ENCODE assay signal across 8 cellular contexts in genomic region chr2:54455584-54456525, GRCh38. TPM values are rescaled to one million over a fixed set of nuclear protein-coding genes. Genes with fewer than 3 reads are reported as not detected.
DNase-seq lines count a peak whose midpoint lies in the region; ATAC-seq, FAIRE-seq and TF ChIP-seq lines count a peak whose summit lies in the region.

Gene SPTBN1, plus strand, starts transcription at chr2:54456327. Its CDS starts 70,092 bp downstream, at chr2:54526419.

- no peaks in the 10 kb centered on the region for H3K9me3 Mint-ChIP-seq in stimulated activated memory B cell treated with anti-CD40 and anti-IgM and Interleukin-4, amounts not matched to agents 10 μg/mL and 1 μg/mL and 100 μg/mL, for 72 hours

- H3K4me3 ChIP-seq in ectodermal cell (ENCODE audit: insufficient read depth, low read depth, low read length) (peak within 1 kb of the TSS; percentile 70), HepG2 (replicated peaks in 1 of 3; ENCODE audit: insufficient read depth in 1 of 3, low read depth in 2 of 3, low read length in 3 of 3) (peak within 1 kb of the TSS; percentile 93 to 96 (median 93))

- 0 to 1% methylated on average over 83 to 85 of the region's 88 CpGs for WGBS in ectodermal cell, 2 experiments
- 1% methylated on average over 31 of the region's 88 CpGs for WGBS in HepG2 (ENCODE audit: low lambda C conversion rate)

- H3K4me1 Mint-ChIP-seq in stimulated activated memory B cell treated with anti-CD40 and anti-IgM and Interleukin-4, amounts not matched to agents 10 μg/mL and 1 μg/mL and 100 μg/mL, for 72 hours: peaks cover 28% of the 10 kb centered on the region

- BruUV-seq in HepG2 (replicated peaks; lab: Mats Ljungman, UMichigan): no TSS peak

- POLR2A ChIA-PET in HepG2 (lab: Yijun Ruan, JAX): interaction anchor here (1.0 kb wide), 1 partner anchor 42 kb away, joined by 5 read pairs; no protein-coding TSS in a partner anchor

- intact Hi-C loops in HepG2 (cut with micrococcal nuclease; ENCODE audit: unreplicated experiment): loop anchor here (1.0 to 5.0 kb wide), 6 partner anchors 37 to 341 kb away; partner anchors contain the start of gene ACYP2

- peak within 1 kb of the TSS; percentile 74 for H3K27ac ChIP-seq in ectodermal cell (ENCODE audit: insufficient read depth, low read depth, low read length, poor library complexity, severe bottlenecking)
- H3K27ac ChIP-seq in HepG2 (ENCODE audit: extremely low read length, insufficient read depth, low read length): peak within 1 kb of the TSS; percentile 82

- DNase-seq in COR-L47 (lab: John Stamatoyannopoulos, UW) (peak; percentile 84), NCI-H1436 (lab: John Stamatoyannopoulos, UW) (peak; percentile 91), UCSD-AML1 (lab: John Stamatoyannopoulos, UW; ENCODE audit: unreplicated experiment) (peak; percentile 90), HepG2 (ENCODE audit: low spot score) (peak; percentile 87), NOMO-1 treated with DMSO at 0.1 percent for 48 hours (lab: John Stamatoyannopoulos, UW; ENCODE audit: unreplicated experiment) (no peak)

- TF ChIP-seq CTCF in HepG2 (CRISPR knock-in tag; IDR thresholded peaks at IDR 0.05): 0 out of 2 replicates have a peak, but pooled peaks have one; percentile 4

- no peaks in the 10 kb centered on the region for H3K36me3 Mint-ChIP-seq in stimulated activated memory B cell treated with anti-CD40 and anti-IgM and Interleukin-4, amounts not matched to agents 10 μg/mL and 1 μg/mL and 100 μg/mL, for 72 hours

- in situ Hi-C loops in HepG2 (cut with HindIII; ENCODE audit: extremely low pct_ligation_motif_present, low pct_unique_long_range_greater_than_20kb): no loop called here

- H3K27me3 ChIP-seq in ectodermal cell (ENCODE audit: control insufficient read depth, insufficient read depth, low read length, poor library complexity, severe bottlenecking) (peaks cover 36% of the 10 kb centered on the region), HepG2 (ENCODE audit: control insufficient read depth in 1 of 2, insufficient read depth in 2 of 2, low read length in 2 of 2) (no peaks in the 10 kb centered on the region; a peak in 1 of 5 replicates)

- H3K79me2 ChIP-seq in HepG2 (ENCODE audit: insufficient read depth, low read length): peaks cover 40% of the 10 kb centered on the region

- H3K9me3 ChIP-seq in ectodermal cell (ENCODE audit: control insufficient read depth, low read length): no peaks in the 10 kb centered on the region
- H3K9me3 ChIP-seq in HepG2 (ENCODE audit: low read length): no peaks in the 10 kb centered on the region

- peaks cover 35% of the 10 kb centered on the region for H4K20me1 ChIP-seq in HepG2 (ENCODE audit: insufficient read depth, low read length)

- peak; percentile 31; the same call in 1 of the 2 replicates for TF ChIP-seq RAD21 in HepG2 (CRISPR knock-in tag; IDR thresholded peaks at IDR 0.05)

- peak; percentile 75 to 77 for TF ChIP-seq POLR2A in HepG2 (IDR thresholded peaks at IDR 0.05; ENCODE audit: insufficient read depth in 1 of 2, low read depth in 2 of 2, low read length in 2 of 2)

- H3K4me3 Mint-ChIP-seq in stimulated activated memory B cell treated with anti-CD40 and anti-IgM and Interleukin-4, amounts not matched to agents 10 μg/mL and 1 μg/mL and 100 μg/mL, for 72 hours: peak within 1 kb of the TSS; percentile 89

- no peaks in the 10 kb centered on the region for H3K36me3 ChIP-seq in ectodermal cell (ENCODE audit: control insufficient read depth, insufficient read depth, low read length)
- H3K36me3 ChIP-seq in HepG2 (replicated peaks in 1 of 2; ENCODE audit: control insufficient read depth in 1 of 2, insufficient read depth in 2 of 2, low read length in 2 of 2): 0 out of 5 replicates have a peak, but pooled peaks cover 0 to 4% of the 10 kb centered on the region in 2 experiments

- H3K4me2 ChIP-seq in HepG2 (ENCODE audit: low read depth, low read length): peak within 1 kb of the TSS; percentile 94

- no peak within 1 kb of the TSS for H3K27ac Mint-ChIP-seq in stimulated activated memory B cell treated with anti-CD40 and anti-IgM and Interleukin-4, amounts not matched to agents 10 μg/mL and 1 μg/mL and 100 μg/mL, for 72 hours

- H2AFZ ChIP-seq in HepG2 (ENCODE audit: low read length): peak within 1 kb of the TSS; percentile 74

- peak within 1 kb of the TSS; percentile 83 for H3K9ac ChIP-seq in HepG2 (ENCODE audit: insufficient read depth, low read depth, low read length)

- no peak for FAIRE-seq in HepG2 (lab: Jason Lieb, UNC)

- peaks cover 38% of the 10 kb centered on the region for H3K27me3 Mint-ChIP-seq in stimulated activated memory B cell treated with anti-CD40 and anti-IgM and Interleukin-4, amounts not matched to agents 10 μg/mL and 1 μg/mL and 100 μg/mL, for 72 hours

- TF ChIP-seq EP300 in HepG2 (IDR thresholded peaks at IDR 0.05; ENCODE audit: low read depth in 2 of 2, low read length in 2 of 2) (no peak; a peak in 1 of 4 replicates), HepG2 (CRISPR knock-in tag; IDR thresholded peaks at IDR 0.05; ENCODE audit: borderline replicate concordance) (peak; percentile 23; the same call in 1 of the 2 replicates)

- peaks cover 4% of the 10 kb centered on the region for H3K4me1 ChIP-seq in ectodermal cell (ENCODE audit: control insufficient read depth, insufficient read depth, low read length)
- peaks cover 41% of the 10 kb centered on the region for H3K4me1 ChIP-seq in HepG2 (ENCODE audit: insufficient read depth, low read length)

- ATAC-seq in GM21528 (IDR thresholded peaks at IDR 0.05; ENCODE audit: low FRiP score, unreplicated experiment): peak; percentile 42
- ATAC-seq in HepG2: peak; percentile 86
- ATAC-seq in stimulated activated memory B cell treated with anti-CD40 and anti-IgM and Interleukin-4, amounts not matched to agents 10 μg/mL and 1 μg/mL and 100 μg/mL, for 72 hours: peak; percentile 56

- CTCF ChIA-PET in HepG2 (lab: Yijun Ruan, JAX; ENCODE audit: low intra/inter-chr PET ratio, low total read pairs): no interaction called here

TF ChIP-seq in HepG2, 621 proteins besides CTCF, POLR2A, EP300 and RAD21 (continues in another document):
- TF ChIP-seq ZNF766 (CRISPR knock-in tag; IDR thresholded peaks at IDR 0.05; ENCODE audit: borderline replicate concordance) (no peak), E2F1 (CRISPR knock-in tag; IDR thresholded peaks at IDR 0.05) (peak; percentile 40; the same call in 1 of the 2 replicates)

RNA-seq across cellular contexts. Expression of gene SPTBN1, which starts in this region (rescaled TPM):
- 70.7 TPM for polyA plus RNA-seq in ectodermal cell (2013, experiment 1 of 4)
- polyA plus RNA-seq in ectodermal cell (2013, experiment 2 of 4): 76.9 TPM
- 59.5 TPM for polyA plus RNA-seq in ectodermal cell (2013, experiment 3 of 4)
- polyA plus RNA-seq in ectodermal cell (2013, experiment 4 of 4): 64.8 TPM
- total RNA-seq in HepG2 (2016; rRNA removed; fragmentation: Illumina TruSeq; extraction: Trizol): 139 and 299 TPM in 2 replicates
- 7.6 and 9.0 TPM in 2 replicates for total RNA-seq in HepG2 (2016; cell fraction: cytosol; rRNA removed; fragmentation: Illumina TruSeq; extraction: Trizol; ENCODE audit: low read depth)
- 109 and 295 TPM in 2 replicates for total RNA-seq in HepG2 (2016; cell fraction: insoluble cytoplasmic fraction; rRNA removed; fragmentation: Illumina TruSeq; extraction: Trizol)
- 27.1 and 31.5 TPM in 2 replicates for total RNA-seq in HepG2 (2016; cell fraction: membrane; rRNA removed; fragmentation: Illumina TruSeq; extraction: Trizol)
- 441 and 497 TPM in 2 replicates for total RNA-seq in HepG2 (2016; cell fraction: nucleus; rRNA removed; fragmentation: Illumina TruSeq; extraction: Trizol)
- polyA plus RNA-seq in HepG2 (2011; rRNA removed): 123 and 127 TPM in 2 replicates
- 37.4 and 38.8 TPM in 2 replicates for polyA plus RNA-seq in HepG2 (2011; cell fraction: cytosol; rRNA removed)
- polyA plus RNA-seq in HepG2 (2011; cell fraction: nucleus; rRNA removed): 594 and 623 TPM in 2 replicates
- polyA plus RNA-seq in HepG2 (2012): 212 and 223 TPM in 2 replicates
- 3.3 and 4.0 TPM in 2 replicates for polyA plus RNA-seq in HepG2 (2016; cell fraction: cytosol; fragmentation: Illumina TruSeq; extraction: Trizol; ENCODE audit: low read depth)
- 55.3 and 74.4 TPM in 2 replicates for polyA plus RNA-seq in HepG2 (2016; cell fraction: insoluble cytoplasmic fraction; fragmentation: Illumina TruSeq; extraction: Trizol; ENCODE audit: low read depth)
- polyA plus RNA-seq in HepG2 (2016; cell fraction: membrane; fragmentation: Illumina TruSeq; extraction: Trizol; ENCODE audit: low read depth): 9.0 and 11.0 TPM in 2 replicates
- polyA plus RNA-seq in HepG2 (2016; cell fraction: nucleus; fragmentation: Illumina TruSeq; extraction: Trizol; ENCODE audit: insufficient read depth, low read depth): 381 and 401 TPM in 2 replicates
- polyA minus RNA-seq in HepG2 (2011; rRNA and poly(A)+ RNA removed; ENCODE audit: low replicate concordance): 53.9 and 245 TPM in 2 replicates
- polyA minus RNA-seq in HepG2 (2011; cell fraction: cytosol; rRNA and poly(A)+ RNA removed): 129 and 133 TPM in 2 replicates
- 957 and 1,039 TPM in 2 replicates for polyA minus RNA-seq in HepG2 (2011; cell fraction: nucleus; rRNA and poly(A)+ RNA removed)
